1 cellular context compared by ENCODE assay signal in genomic region chr10:29658984-29659769, GRCh38.
TF ChIP-seq lines count a peak whose summit lies in the region.

No MANE protein-coding gene starts in this region.

TF ChIP-seq in IMR-90, 13 proteins besides CTCF, POLR2A, EP300 and RAD21:
- TF ChIP-seq NFE2L2 (IDR thresholded peaks at IDR 0.05; ENCODE audit: low read depth, low read length) (peak; percentile 67), MAFK (IDR thresholded peaks at IDR 0.05; ENCODE audit: low read depth, low read length) (peak; percentile 93), BHLHE40 (IDR thresholded peaks at IDR 0.05; ENCODE audit: low read depth, low read length) (peak; percentile 71), CEBPB (IDR thresholded peaks at IDR 0.05; ENCODE audit: low read depth, low read length) (peak; percentile 75), SMC3 (IDR thresholded peaks at IDR 0.05; ENCODE audit: low read depth, low read length) (peak; percentile 47), CHD1 (IDR thresholded peaks at IDR 0.05; ENCODE audit: low read depth, low read length) (no peak), MXI1 (IDR thresholded peaks at IDR 0.05; ENCODE audit: borderline replicate concordance, low read depth, low read length) (no peak), RCOR1 (IDR thresholded peaks at IDR 0.05; ENCODE audit: insufficient replicate concordance, low read length) (peak; percentile 48), MAZ (IDR thresholded peaks at IDR 0.05; ENCODE audit: borderline replicate concordance, low read depth, low read length) (no peak), FOS (IDR thresholded peaks at IDR 0.05; ENCODE audit: low read depth, low read length) (peak; percentile 100)
